20 cellular contexts compared by ENCODE assay signal in the genomic region with DNA sequence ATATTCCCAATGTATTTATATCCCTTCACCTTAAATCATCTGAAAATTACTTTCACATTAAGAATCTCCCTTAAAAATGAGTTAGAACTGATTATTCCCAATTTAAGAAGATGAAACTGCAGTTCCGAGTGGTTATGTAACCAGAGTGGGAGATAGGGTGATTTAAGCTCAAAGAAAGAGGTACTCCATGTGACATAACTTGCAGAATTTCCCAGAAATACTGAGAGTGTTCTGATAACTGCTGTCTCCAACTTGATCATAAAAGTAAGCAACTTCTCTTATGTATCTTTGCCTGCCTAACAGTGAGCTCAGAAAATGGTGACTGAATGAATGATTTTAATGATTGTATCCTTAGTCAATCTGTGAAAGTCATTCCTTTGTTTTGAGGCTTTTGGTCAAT.
"Had no signal": no experiment of that assay in that cellular context is flagged by ENCODE, and none has a peak within 500 bp of the region (broad histone marks: within the 10 kb centered on the region; RNA-seq: fewer than 3 reads in every experiment).

No MANE protein-coding gene starts in this region.

- H3K4me3 ChIP-seq: gastrocnemius medialis, left ventricle myocardium inferior, stomach, vagina had no signal

- H3K27ac ChIP-seq: brain microvascular endothelial cell, gastrocnemius medialis, left ventricle myocardium inferior, vagina had no signal

- H3K4me3 Mint-ChIP-seq: activated CD4-positive, alpha-beta memory T cell treated with anti-CD3 and anti-CD28 coated beads, Interleukin-2, amount 10 ng/mL, durations not matched to agents 7 days and 5 days; activated CD4-positive, alpha-beta T cell treated with anti-CD3 and anti-CD28 coated beads, Interleukin-2, amount 10 ng/mL, durations not matched to agents 24 days and 14 days; activated CD8-positive, alpha-beta memory T cell treated with anti-CD3 and anti-CD28 coated beads, Interleukin-2, amount 10 ng/mL, durations not matched to agents 7 days and 5 days; activated naive CD4-positive, alpha-beta T cell treated with anti-CD3 and anti-CD28 coated beads, Interleukin-2, amount 50 U/mL, for 24 hours; mesothelial cell of epicardium; natural killer cell; stimulated activated memory B cell treated with anti-CD40 and anti-IgM and Interleukin-4, amounts not matched to agents 10 μg/mL and 1 μg/mL and 100 μg/mL, for 72 hours had no signal

- H3K27me3 Mint-ChIP-seq: activated CD4-positive, alpha-beta memory T cell treated with anti-CD3 and anti-CD28 coated beads, Interleukin-2, amount 10 ng/mL, durations not matched to agents 7 days and 5 days; activated CD4-positive, alpha-beta T cell treated with anti-CD3 and anti-CD28 coated beads, Interleukin-2, amount 10 ng/mL, durations not matched to agents 24 days and 14 days; activated CD8-positive, alpha-beta memory T cell treated with anti-CD3 and anti-CD28 coated beads, Interleukin-2, amount 10 ng/mL, durations not matched to agents 7 days and 5 days; activated naive CD4-positive, alpha-beta T cell treated with anti-CD3 and anti-CD28 coated beads, Interleukin-2, amount 50 U/mL, for 24 hours; stimulated activated memory B cell treated with anti-CD40 and anti-IgM and Interleukin-4, amounts not matched to agents 10 μg/mL and 1 μg/mL and 100 μg/mL, for 72 hours had no signal

- H3K9me3 ChIP-seq: gastrocnemius medialis, left ventricle myocardium inferior, stomach, vagina had no signal

- DNase-seq: activated CD4-positive, alpha-beta memory T cell treated with anti-CD3 and anti-CD28 coated beads, Interleukin-2, amount 10 ng/mL, durations not matched to agents 7 days and 5 days; activated CD4-positive, alpha-beta T cell treated with anti-CD3 and anti-CD28 coated beads, Interleukin-2, amount 10 ng/mL, durations not matched to agents 24 days and 14 days; activated CD8-positive, alpha-beta memory T cell treated with anti-CD3 and anti-CD28 coated beads, Interleukin-2, amount 10 ng/mL, durations not matched to agents 7 days and 5 days; activated gamma-delta T cell treated with Interleukin-2 at 50 U/mL for 16 hours; activated T-cell treated with anti-CD3 and anti-CD28 coated beads for 4 hours; aorta; brain microvascular endothelial cell; dermis blood vessel endothelial cell; effector CD8-positive, alpha-beta T cell; gastrocnemius medialis; left ventricle myocardium inferior; natural killer cell; T-helper 1 cell; T-helper 9 cell had no signal

- H3K36me3 ChIP-seq: brain microvascular endothelial cell, gastrocnemius medialis, left ventricle myocardium inferior, stomach, vagina had no signal

- H3K27me3 ChIP-seq: brain microvascular endothelial cell, gastrocnemius medialis, stomach, vagina had no signal

- H3K27ac Mint-ChIP-seq: activated CD4-positive, alpha-beta memory T cell treated with anti-CD3 and anti-CD28 coated beads, Interleukin-2, amount 10 ng/mL, durations not matched to agents 7 days and 5 days; activated CD4-positive, alpha-beta T cell treated with anti-CD3 and anti-CD28 coated beads, Interleukin-2, amount 10 ng/mL, durations not matched to agents 24 days and 14 days; activated CD8-positive, alpha-beta memory T cell treated with anti-CD3 and anti-CD28 coated beads, Interleukin-2, amount 10 ng/mL, durations not matched to agents 7 days and 5 days; activated naive CD4-positive, alpha-beta T cell treated with anti-CD3 and anti-CD28 coated beads, Interleukin-2, amount 50 U/mL, for 24 hours; mesothelial cell of epicardium; natural killer cell; stimulated activated memory B cell treated with anti-CD40 and anti-IgM and Interleukin-4, amounts not matched to agents 10 μg/mL and 1 μg/mL and 100 μg/mL, for 72 hours had no signal

- ATAC-seq: activated CD8-positive, alpha-beta memory T cell treated with anti-CD3 and anti-CD28 coated beads, Interleukin-2, amount 10 ng/mL, durations not matched to agents 7 days and 5 days; esophagus mucosa; natural killer cell; stimulated activated memory B cell treated with anti-CD40 and anti-IgM and Interleukin-4, amounts not matched to agents 10 μg/mL and 1 μg/mL and 100 μg/mL, for 72 hours had no signal

- H3K36me3 Mint-ChIP-seq: activated CD8-positive, alpha-beta memory T cell treated with anti-CD3 and anti-CD28 coated beads, Interleukin-2, amount 10 ng/mL, durations not matched to agents 7 days and 5 days; activated naive CD4-positive, alpha-beta T cell treated with anti-CD3 and anti-CD28 coated beads, Interleukin-2, amount 50 U/mL, for 24 hours; mesothelial cell of epicardium; natural killer cell; stimulated activated memory B cell treated with anti-CD40 and anti-IgM and Interleukin-4, amounts not matched to agents 10 μg/mL and 1 μg/mL and 100 μg/mL, for 72 hours had no signal

- H3K9me3 Mint-ChIP-seq: activated naive CD4-positive, alpha-beta T cell treated with anti-CD3 and anti-CD28 coated beads, Interleukin-2, amount 50 U/mL, for 24 hours; natural killer cell had no signal

- H3K4me1 Mint-ChIP-seq: activated CD8-positive, alpha-beta memory T cell treated with anti-CD3 and anti-CD28 coated beads, Interleukin-2, amount 10 ng/mL, durations not matched to agents 7 days and 5 days; mesothelial cell of epicardium had no signal
